12 cellular contexts compared by ENCODE assay signal in genomic region chr7:121180436-121181063, GRCh38.
A peak's percentile ranks its signal among the peaks of the same experiment; 100 is the strongest.
DNase-seq lines count a peak whose midpoint lies in the region; ATAC-seq and TF ChIP-seq lines count a peak whose summit lies in the region.
"Had no signal": no experiment of that assay in that cellular context is flagged by ENCODE, and none has a peak within 500 bp of the region (broad histone marks: within the 10 kb centered on the region; RNA-seq: fewer than 3 reads in every experiment).

No MANE protein-coding gene starts in this region.

- H3K4me2 ChIP-seq in OCI-LY3 (ENCODE audit: low read length) = peak overlapping the region; percentile 80

- TF ChIP-seq CTCF in OCI-LY3 (IDR thresholded peaks at IDR 0.05; ENCODE audit: low read depth, low read length) = no peak

- no peak overlapping the region for H3K27ac ChIP-seq in OCI-LY3 (ENCODE audit: low read length)
- H3K27ac ChIP-seq: left lung had no signal

- ATAC-seq in GM18498 (IDR thresholded peaks at IDR 0.05; ENCODE audit: unreplicated experiment) (peak; percentile 92), GM19463 (IDR thresholded peaks at IDR 0.05; ENCODE audit: unreplicated experiment) (peak; percentile 83), HG02981 (IDR thresholded peaks at IDR 0.05; ENCODE audit: unreplicated experiment) (peak; percentile 94)
- ATAC-seq: CD8-positive, alpha-beta T cell; left lung had no signal

- H3K79me2 ChIP-seq in OCI-LY3 (ENCODE audit: low read length) = no peaks in the 10 kb centered on the region

- H4K20me1 ChIP-seq in OCI-LY3 (ENCODE audit: insufficient read depth, low read length) = no peaks in the 10 kb centered on the region

- H3K27me3 ChIP-seq in OCI-LY3 (ENCODE audit: low read depth, low read length) = no peaks in the 10 kb centered on the region
- H3K27me3 ChIP-seq: left lung had no signal

- H3K4me1 ChIP-seq in OCI-LY3 (ENCODE audit: low read length) = peaks cover 23% of the 10 kb centered on the region
- H3K4me1 ChIP-seq: left lung had no signal

- no peak overlapping the region for H3K9ac ChIP-seq in OCI-LY3 (ENCODE audit: low read length)

- peak overlapping the region; percentile 49 for H3K4me3 ChIP-seq in OCI-LY3 (ENCODE audit: low read length)
- H3K4me3 ChIP-seq: left lung had no signal

- no peaks in the 10 kb centered on the region for H3K36me3 ChIP-seq in OCI-LY3 (replicated peaks; ENCODE audit: low read depth, low read length)
- H3K36me3 ChIP-seq: left lung had no signal

- DNase-seq in NCI-H2171 treated with DMSO at 0.1 percent for 48 hours (lab: John Stamatoyannopoulos, UW) (no peak), DMS79 treated with DMSO at 0.1 percent for 48 hours (lab: John Stamatoyannopoulos, UW) (no peak), islet precursor cell (no peak), NCI-H187 treated with DMSO at 0.1 percent for 48 hours (lab: John Stamatoyannopoulos, UW) (no peak)
- DNase-seq: CD8-positive, alpha-beta T cell; left lung; NCI-H1417; stimulated activated CD8-positive, alpha-beta memory T cell treated with anti-CD3 and anti-CD28 coated beads, Interleukin-4, amount 100 ng/mL, for 48 hours had no signal

- no peaks in the 10 kb centered on the region for H3K9me3 ChIP-seq in OCI-LY3 (ENCODE audit: insufficient read depth, low read length)
- H3K9me3 ChIP-seq: left lung had no signal

- H2AFZ ChIP-seq in OCI-LY3 (ENCODE audit: low read depth, low read length) = no peak overlapping the region
